ENCODE assay signal across 8 cellular contexts in genomic region chr4:123616970-123617392, GRCh38.
A peak's percentile ranks its signal among the peaks of the same experiment; 100 is the strongest.
DNase-seq lines count a peak whose midpoint lies in the region; ATAC-seq and TF ChIP-seq lines count a peak whose summit lies in the region.

No MANE protein-coding gene starts in this region.

- H3K27ac Mint-ChIP-seq in neural progenitor cell, result peak overlapping the region; percentile 99

- peaks cover 3% of the 10 kb centered on the region for H3K27me3 Mint-ChIP-seq in neural progenitor cell (ENCODE audit: insufficient read depth, low read depth)

- H2AFZ ChIP-seq in neural progenitor cell (replicated peaks) (peak overlapping the region; percentile 15), Karpas-422 (ENCODE audit: low read length) (no peak overlapping the region)

- no peaks in the 10 kb centered on the region for H4K20me1 ChIP-seq in neural progenitor cell (ENCODE audit: low read depth)
- H4K20me1 ChIP-seq in Karpas-422 (ENCODE audit: insufficient read depth, low read depth, low read length), result no peaks in the 10 kb centered on the region

- no peak overlapping the region for H3K9ac ChIP-seq in neural progenitor cell
- H3K9ac ChIP-seq in Karpas-422 (ENCODE audit: low read length), result no peak overlapping the region

- H3K36me3 Mint-ChIP-seq in neural progenitor cell, result peaks cover 2% of the 10 kb centered on the region

- peaks cover 15% of the 10 kb centered on the region for H3K9me3 Mint-ChIP-seq in neural progenitor cell

- H3K4me1 ChIP-seq in neural progenitor cell (peaks cover 22% of the 10 kb centered on the region), Karpas-422 (ENCODE audit: low read length) (no peaks in the 10 kb centered on the region)

- H3K36me3 ChIP-seq in neural progenitor cell (no peaks in the 10 kb centered on the region), Karpas-422 (ENCODE audit: insufficient read depth, low read length) (no peaks in the 10 kb centered on the region)

- H3K27ac ChIP-seq in HL-60 (replicated peaks) (peak overlapping the region; percentile 58), neural progenitor cell (no peak overlapping the region), Karpas-422 (ENCODE audit: low read length) (no peak overlapping the region)

- H3K9me3 ChIP-seq in neural progenitor cell (ENCODE audit: low read depth) (no peaks in the 10 kb centered on the region), Karpas-422 (ENCODE audit: low read length) (no peaks in the 10 kb centered on the region)

- no peak for TF ChIP-seq CTCF in HL-60 (IDR thresholded peaks at IDR 0.05; ENCODE audit: insufficient read depth, low read length)
- TF ChIP-seq CTCF in fibroblast of pulmonary artery (IDR thresholded peaks at IDR 0.05; ENCODE audit: low read length, missing control alignments), result no peak
- TF ChIP-seq CTCF in neural progenitor cell (IDR thresholded peaks at IDR 0.05), result no peak

- H3K9me2 ChIP-seq in Karpas-422 (replicated peaks; ENCODE audit: insufficient read depth, low read length), result no peaks in the 10 kb centered on the region

- peak; percentile 11 for DNase-seq in activated T-cell treated with anti-CD3 and anti-CD28 coated beads for 1 hour (ENCODE audit: low read depth)
- DNase-seq in activated T-cell treated with anti-CD3 and anti-CD28 coated beads for 4 hours, result no peak
- peak; percentile 80 to 84 for DNase-seq in HL-60 (ENCODE audit: low read depth in 1 of 2, low spot score in 1 of 2)
- DNase-seq in T-helper 1 cell, result peak; percentile 11 to 62 (median 45)
- DNase-seq in fibroblast of pulmonary artery (ENCODE audit: low read depth), result peak; percentile 95
- DNase-seq in neural progenitor cell (ENCODE audit: low spot score), result peak; percentile 45
- DNase-seq in Karpas-422, result no peak

- no peaks in the 10 kb centered on the region for H3F3A ChIP-seq in neural progenitor cell (ENCODE audit: low read depth)

- H3K79me2 ChIP-seq in neural progenitor cell (ENCODE audit: low read depth) (no peaks in the 10 kb centered on the region), Karpas-422 (ENCODE audit: low read length) (no peaks in the 10 kb centered on the region)

- H3K27me3 ChIP-seq in HL-60 (ENCODE audit: insufficient read depth, poor library complexity, severe bottlenecking) (no peaks in the 10 kb centered on the region), neural progenitor cell (no peaks in the 10 kb centered on the region), Karpas-422 (ENCODE audit: low read length) (no peaks in the 10 kb centered on the region)

- peak overlapping the region; percentile 42 for H3K4me3 Mint-ChIP-seq in neural progenitor cell

- H3K4me3 ChIP-seq in HL-60 (replicated peaks; ENCODE audit: insufficient read depth, low read length) (no peak overlapping the region), fibroblast of pulmonary artery (replicated peaks; ENCODE audit: low read depth, low read length) (no peak overlapping the region), neural progenitor cell (no peak overlapping the region), Karpas-422 (ENCODE audit: low read length) (no peak overlapping the region)

- no peak for ATAC-seq in GM19395 (IDR thresholded peaks at IDR 0.05; ENCODE audit: unreplicated experiment)

- peaks cover 44% of the 10 kb centered on the region for H3K4me1 Mint-ChIP-seq in neural progenitor cell

- no peak overlapping the region for H3K4me2 ChIP-seq in neural progenitor cell
- no peak overlapping the region for H3K4me2 ChIP-seq in Karpas-422 (ENCODE audit: low read depth, low read length, poor library complexity, severe bottlenecking)

Comparison
In these comparisons a context has a peak if more than half of its experiments do, and no peak if none do; other contexts are left out.
1. DNase-seq: peak in activated T-cell treated with anti-CD3 and anti-CD28 coated beads for 1 hour (single experiment), HL-60 (2 of 2), T-helper 1 cell (5 of 5), fibroblast of pulmonary artery (single experiment) and neural progenitor cell (single experiment); none in activated T-cell treated with anti-CD3 and anti-CD28 coated beads for 4 hours (single experiment) and Karpas-422 (single experiment).